27 cellular contexts compared by ENCODE assay signal in the genomic region with DNA sequence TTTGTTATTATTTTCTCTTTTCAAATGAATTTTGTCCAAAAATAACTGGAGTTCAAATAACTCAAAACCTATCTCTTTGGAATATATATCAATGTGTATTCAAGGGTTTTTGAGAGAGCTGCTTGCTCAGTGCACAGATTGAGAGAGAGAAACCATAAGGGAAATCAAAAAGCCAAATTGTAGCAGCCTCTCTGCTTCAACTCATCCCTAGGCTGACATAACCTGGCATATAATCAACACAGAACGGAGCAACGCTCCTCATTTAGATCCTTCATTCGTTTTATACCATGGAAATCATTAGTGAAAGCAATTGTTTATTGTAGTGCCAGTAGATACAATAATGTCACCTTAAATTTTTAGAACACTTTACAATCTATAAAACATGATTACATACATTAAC. TPM values are rescaled to one million over a fixed set of nuclear protein-coding genes. Genes with fewer than 3 reads are reported as not detected.
DNase-seq lines count a peak whose midpoint lies in the region; ATAC-seq and TF ChIP-seq lines count a peak whose summit lies in the region.
"Had no signal": no experiment of that assay in that cellular context is flagged by ENCODE, and none has a peak within 500 bp of the region (broad histone marks: within the 10 kb centered on the region; RNA-seq: fewer than 3 reads in every experiment).

No MANE protein-coding gene starts in this region.

- H3K79me2 ChIP-seq in MM.1S (ENCODE audit: low read length) = no peaks in the 10 kb centered on the region
- H3K79me2 ChIP-seq in osteoblast (ENCODE audit: insufficient read depth, low read length) = no peaks in the 10 kb centered on the region

- H2AK5ac ChIP-seq in neuronal stem cell (ENCODE audit: low read depth, low read length) = no peak overlapping the region

- H3K27me3 ChIP-seq in neuronal stem cell (ENCODE audit: control insufficient read depth in 3 of 3, insufficient read depth in 3 of 3, low read depth in 1 of 3, low read length in 3 of 3) (no peaks in the 10 kb centered on the region), MM.1S (replicated peaks; ENCODE audit: insufficient read depth, low read length) (no peaks in the 10 kb centered on the region), osteoblast (ENCODE audit: insufficient read depth, low read length) (no peaks in the 10 kb centered on the region)
- H3K27me3 ChIP-seq: BLaER1 had no signal

- H3K27ac Mint-ChIP-seq in glutamatergic neuron (ENCODE audit: unreplicated experiment) = peak overlapping the region; percentile 21
- H3K27ac Mint-ChIP-seq: CD4-positive, CD25-positive, alpha-beta regulatory T cell; H9 had no signal

- H3K23ac ChIP-seq in neuronal stem cell (ENCODE audit: low read depth, low read length, poor library complexity) = no peak overlapping the region

- no peak overlapping the region for H3K18ac ChIP-seq in neuronal stem cell (ENCODE audit: low read length)

- no peak overlapping the region for H3K4me2 ChIP-seq in neuronal stem cell (ENCODE audit: insufficient read depth, low read length, poor library complexity, severe bottlenecking)
- no peak overlapping the region for H3K4me2 ChIP-seq in MM.1S (ENCODE audit: low read depth, low read length)
- no peak overlapping the region for H3K4me2 ChIP-seq in osteoblast (ENCODE audit: insufficient read depth, low read length)
- H3K4me2 ChIP-seq: BLaER1 had no signal

- H3K9ac ChIP-seq in neuronal stem cell (ENCODE audit: low read depth, low read length, poor library complexity) (no peak overlapping the region), MM.1S (ENCODE audit: low read length) (no peak overlapping the region)
- H3K9ac ChIP-seq: BLaER1, GM23248 had no signal

- H4K91ac ChIP-seq in neuronal stem cell (ENCODE audit: low read depth, low read length, poor library complexity) = no peak overlapping the region

- H3K27ac ChIP-seq in caudate nucleus (ENCODE audit: low read depth, low read length) = peak overlapping the region; percentile 87
- H3K27ac ChIP-seq in neuronal stem cell (replicated peaks; ENCODE audit: low read length) = no peak overlapping the region
- no peak overlapping the region for H3K27ac ChIP-seq in MM.1S (ENCODE audit: low read length)
- H3K27ac ChIP-seq in osteoblast (ENCODE audit: low read depth, low read length) = no peak overlapping the region
- H3K27ac ChIP-seq: BLaER1, GM23248, RWPE1 had no signal

- no peak overlapping the region for H2BK12ac ChIP-seq in neuronal stem cell (ENCODE audit: low read length)

- H2BK5ac ChIP-seq in neuronal stem cell (ENCODE audit: low read length) = no peak overlapping the region

- H3K4me3 ChIP-seq in neuronal stem cell (ENCODE audit: low read length in 2 of 2) (no peak overlapping the region), MM.1S (ENCODE audit: low read length) (no peak overlapping the region), osteoblast (ENCODE audit: insufficient read depth, low read length) (no peak overlapping the region)
- H3K4me3 ChIP-seq: BLaER1, GM23248 had no signal

- H3K36me3 Mint-ChIP-seq in glutamatergic neuron (ENCODE audit: unreplicated experiment) = no peaks in the 10 kb centered on the region
- H3K36me3 Mint-ChIP-seq: CD4-positive, CD25-positive, alpha-beta regulatory T cell had no signal

- H2BK120ac ChIP-seq in neuronal stem cell (ENCODE audit: low read depth, low read length) = no peak overlapping the region

- no CpG with 5 or more reads among the region's 3 CpGs for WGBS in neuronal stem cell (ENCODE audit: extremely low coverage in 2 of 2, insufficient read length in 2 of 2, insufficient replicate concordance in 1 of 2), 2 donors

- no peak overlapping the region for H2BK15ac ChIP-seq in neuronal stem cell (ENCODE audit: low read length)

- no peaks in the 10 kb centered on the region for H3K36me3 ChIP-seq in neuronal stem cell (replicated peaks in 1 of 2; ENCODE audit: control insufficient read depth in 2 of 2, insufficient read depth in 2 of 2, low read length in 2 of 2)
- H3K36me3 ChIP-seq in MM.1S (replicated peaks; ENCODE audit: insufficient read depth, low read length) = no peaks in the 10 kb centered on the region
- H3K36me3 ChIP-seq in osteoblast (ENCODE audit: insufficient read depth, low read length) = no peaks in the 10 kb centered on the region
- H3K36me3 ChIP-seq: BLaER1 had no signal

- no peaks in the 10 kb centered on the region for H3K9me3 ChIP-seq in neuronal stem cell (replicated peaks in 1 of 2; ENCODE audit: control insufficient read depth in 2 of 2, insufficient read depth in 1 of 2, low read depth in 1 of 2, low read length in 2 of 2)
- H3K9me3 ChIP-seq in MM.1S (replicated peaks; ENCODE audit: insufficient read depth, low read length) = no peaks in the 10 kb centered on the region
- H3K9me3 ChIP-seq in osteoblast (ENCODE audit: low read depth, low read length) = no peaks in the 10 kb centered on the region
- H3K9me3 ChIP-seq: BLaER1 had no signal

- no peaks in the 10 kb centered on the region for H3F3A ChIP-seq in MM.1S (ENCODE audit: insufficient read depth, low read length)

- H3K27me3 Mint-ChIP-seq in glutamatergic neuron (ENCODE audit: unreplicated experiment) = no peaks in the 10 kb centered on the region
- H3K27me3 Mint-ChIP-seq: CD4-positive, CD25-positive, alpha-beta regulatory T cell had no signal

- no peak overlapping the region for H3K14ac ChIP-seq in neuronal stem cell (ENCODE audit: low read length)

- H4K8ac ChIP-seq in neuronal stem cell (ENCODE audit: low read depth, low read length) = no peak overlapping the region

- peak; percentile 23 for DNase-seq in NCI-H748 (lab: John Stamatoyannopoulos, UW; ENCODE audit: unreplicated experiment)
- no peak for DNase-seq in NCI-H748 treated with DMSO at 0.1 percent for 48 hours (lab: John Stamatoyannopoulos, UW)
- DNase-seq in caudate nucleus (lab: John Stamatoyannopoulos, UW) = peak in 1 of 61 donors; percentile 68
- no peak for DNase-seq in glutamatergic neuron
- no peak for DNase-seq in neuronal stem cell (ENCODE audit: low spot score)
- no peak for DNase-seq in MM.1S
- DNase-seq in osteoblast (ENCODE audit: insufficient read length, low spot score, missing footprints) = no peak
- DNase-seq: 8988T; CD4-positive, CD25-positive, alpha-beta regulatory T cell; DMS153; GM23248; H9; Karpas-422; NCI-H1092 treated with DMSO at 0.1 percent for 48 hours; NCI-H1436; NCI-H187; NCI-H2081 treated with DMSO at 0.1 percent for 48 hours; NCI-H2171; NCI-H226; NCI-H510A treated with DMSO at 0.1 percent for 48 hours; NCI-H82; SHP77 had no signal

- H3K4ac ChIP-seq in neuronal stem cell (ENCODE audit: low read length) = no peak overlapping the region

- TF ChIP-seq CTCF in glutamatergic neuron (IDR thresholded peaks at IDR 0.05; ENCODE audit: partially characterized antibody, unreplicated experiment) (no peak), MM.1S (IDR thresholded peaks at IDR 0.05; ENCODE audit: low read length) (no peak), osteoblast (IDR thresholded peaks at IDR 0.05; ENCODE audit: extremely low read depth, low read depth, low read length) (no peak)

- no peaks in the 10 kb centered on the region for H3K9me2 ChIP-seq in MM.1S (replicated peaks; ENCODE audit: insufficient read depth, low read length)

- H4K20me1 ChIP-seq in MM.1S (ENCODE audit: insufficient read depth, low read length) = no peaks in the 10 kb centered on the region
- H4K20me1 ChIP-seq in osteoblast (ENCODE audit: insufficient read depth, low read length) = no peaks in the 10 kb centered on the region
- H4K20me1 ChIP-seq: BLaER1 had no signal

- no peak for ATAC-seq in GM19023 (IDR thresholded peaks at IDR 0.05; ENCODE audit: unreplicated experiment)
- ATAC-seq: HepG2, Panc1 had no signal

- peak overlapping the region; percentile 83 for H3K4me3 Mint-ChIP-seq in glutamatergic neuron (ENCODE audit: unreplicated experiment)
- H3K4me3 Mint-ChIP-seq: CD4-positive, CD25-positive, alpha-beta regulatory T cell; H9 had no signal

- no peaks in the 10 kb centered on the region for H3K79me1 ChIP-seq in neuronal stem cell (ENCODE audit: low read depth, low read length)

- H3K4me1 ChIP-seq in neuronal stem cell (ENCODE audit: control insufficient read depth in 2 of 2, insufficient read depth in 1 of 2, low read depth in 1 of 2, low read length in 2 of 2) = peaks cover 5 to 12% of the 10 kb centered on the region in 2 donors
- no peaks in the 10 kb centered on the region for H3K4me1 ChIP-seq in MM.1S (ENCODE audit: low read length)
- H3K4me1 ChIP-seq in osteoblast (ENCODE audit: insufficient read depth, low read length) = no peaks in the 10 kb centered on the region
- H3K4me1 ChIP-seq: BLaER1 had no signal

- H3K4me1 Mint-ChIP-seq in glutamatergic neuron (ENCODE audit: low read depth, unreplicated experiment) = peaks cover 26% of the 10 kb centered on the region

- H2AFZ ChIP-seq in neuronal stem cell (ENCODE audit: low read length) (peak overlapping the region; percentile 66), MM.1S (ENCODE audit: low read length) (no peak overlapping the region), osteoblast (ENCODE audit: low read length) (no peak overlapping the region)
- H2AFZ ChIP-seq: GM23248 had no signal

- no peaks in the 10 kb centered on the region for H3K9me3 Mint-ChIP-seq in glutamatergic neuron (ENCODE audit: unreplicated experiment)
- H3K9me3 Mint-ChIP-seq: H9 had no signal

RNA-seq across cellular contexts. Expression of gene GPM6A, which starts 1.8 kb away (rescaled TPM):
- total RNA-seq in glutamatergic neuron (ENCODE audit: unreplicated experiment) = 97.4 TPM
- 10.6 TPM for polyA plus RNA-seq in neuronal stem cell (2013, experiment 1 of 2)
- polyA plus RNA-seq in neuronal stem cell (2013, experiment 2 of 2) = 12.6 TPM
- total RNA-seq in osteoblast = not detected in 2 replicates
- total RNA-seq: CD4-positive, CD25-positive, alpha-beta regulatory T cell; GM23248; HepG2 had no signal
- polyA plus RNA-seq: CD4-positive, CD25-positive, alpha-beta regulatory T cell; GM23248; HepG2 had no signal

Comparison
In these comparisons a context has a peak if more than half of its experiments do, and no peak if none do; other contexts are left out.
1. RNA of gene GPM6A, which starts 1.8 kb away (total RNA-seq): 97.4 TPM in glutamatergic neuron (single experiment); not detected in osteoblast; every median in the first group is over 10 times any median in the second.